In the genomic region with DNA sequence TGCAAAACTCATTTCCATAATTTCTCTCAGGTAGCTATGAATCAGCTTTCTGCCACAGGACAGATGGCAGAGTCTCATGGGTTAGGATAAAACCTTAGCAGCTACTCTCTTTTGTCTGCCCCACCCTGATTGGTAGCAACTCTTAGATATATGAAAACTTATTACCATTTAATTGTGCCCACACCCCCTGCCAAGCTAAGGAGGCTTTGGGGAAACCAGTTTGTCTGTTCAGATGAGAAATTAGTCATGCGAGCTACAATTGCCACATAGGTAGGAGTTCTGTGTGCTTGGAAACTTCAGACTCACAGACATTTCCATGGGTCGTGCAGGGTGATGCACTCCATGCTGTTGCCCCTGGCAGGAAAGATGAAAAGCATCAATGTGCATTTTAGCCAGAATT, we compare ENCODE assay signal across 10 cellular contexts. TPM values are rescaled to one million over a fixed set of nuclear protein-coding genes. Genes with fewer than 3 reads are reported as not detected.
DNase-seq lines count a peak whose midpoint lies in the region; ATAC-seq and TF ChIP-seq lines count a peak whose summit lies in the region.
"Had no signal": no experiment of that assay in that cellular context is flagged by ENCODE, and none has a peak within 500 bp of the region (broad histone marks: within the 10 kb centered on the region; RNA-seq: fewer than 3 reads in every experiment).

No MANE protein-coding gene starts in this region.

- no peak for DNase-seq in activated T-cell treated with anti-CD3 and anti-CD28 coated beads, Interleukin-2, amount 50 U/mL, for 24 hours
- no peak for DNase-seq in activated T-cell treated with anti-CD3 and anti-CD28 coated beads, Interleukin-2, amount 50 U/mL, for 1 hour
- DNase-seq in activated CD4-positive, alpha-beta T cell treated with anti-CD3 and anti-CD28 coated beads, Interleukin-2, amount 50 U/mL, for 48 hours, result peak; percentile 27 to 43
- DNase-seq in fibroblast of lung (ENCODE audit: low read depth in 2 of 2) (peak in 1 of 2 donors; percentile 35), COLO829 (ENCODE audit: low spot score) (no peak), hepatic stellate cell (ENCODE audit: low spot score) (no peak)
- DNase-seq: cerebellar nuclear complex had no signal

- no peaks in the 10 kb centered on the region for H4K20me1 ChIP-seq in fibroblast of lung (ENCODE audit: control insufficient read depth, extremely low read depth, insufficient read depth, low read length)

- peaks cover 86% of the 10 kb centered on the region for H3K79me2 ChIP-seq in fibroblast of lung (ENCODE audit: control insufficient read depth, insufficient read depth, low read length)

- H3K9me3 Mint-ChIP-seq in activated T-cell treated with anti-CD3 and anti-CD28 coated beads, Interleukin-2, amount 50 U/mL, for 24 hours, result no peaks in the 10 kb centered on the region

- H3K4me2 ChIP-seq in fibroblast of lung (ENCODE audit: extremely low read depth, insufficient read depth, low read length), result peak overlapping the region; percentile 18

- H3K9ac ChIP-seq in fibroblast of lung (ENCODE audit: insufficient read depth, low read length), result no peak overlapping the region
- H3K9ac ChIP-seq in stomach smooth muscle (ENCODE audit: low read length in 2 of 2), result no peak overlapping the region

- no peaks in the 10 kb centered on the region for H3K27me3 ChIP-seq in fibroblast of lung (ENCODE audit: control insufficient read depth, insufficient read depth, low read length)
- H3K27me3 ChIP-seq in stomach smooth muscle (ENCODE audit: control insufficient read depth in 1 of 2, insufficient read depth in 2 of 2, low read length in 2 of 2), result no peaks in the 10 kb centered on the region

- peaks cover 90% of the 10 kb centered on the region for H3K36me3 Mint-ChIP-seq in activated T-cell treated with anti-CD3 and anti-CD28 coated beads, Interleukin-2, amount 50 U/mL, for 24 hours (ENCODE audit: low read depth)

- H3K4me3 Mint-ChIP-seq in activated T-cell treated with anti-CD3 and anti-CD28 coated beads, Interleukin-2, amount 50 U/mL, for 24 hours, result peak overlapping the region; percentile 41

- peaks cover 44% of the 10 kb centered on the region for H3K4me1 ChIP-seq in fibroblast of lung (ENCODE audit: control insufficient read depth, extremely low read depth, insufficient read depth, low read length)
- H3K4me1 ChIP-seq in stomach smooth muscle (ENCODE audit: control insufficient read depth, insufficient read depth, low read length), result peaks cover 30% of the 10 kb centered on the region

- H3K27ac ChIP-seq in fibroblast of lung (ENCODE audit: insufficient read depth, low read length) (peak overlapping the region; percentile 35), stomach smooth muscle (ENCODE audit: low read length) (peak overlapping the region; percentile 50)

- peak overlapping the region; percentile 94 for H3K27ac Mint-ChIP-seq in activated T-cell treated with anti-CD3 and anti-CD28 coated beads, Interleukin-2, amount 50 U/mL, for 24 hours

- H3K4me3 ChIP-seq in fibroblast of lung (replicated peaks in 1 of 4; ENCODE audit: control extremely low read depth in 1 of 4, insufficient read depth in 1 of 4, low read depth in 3 of 4, low read length in 4 of 4) (no peak overlapping the region), stomach smooth muscle (ENCODE audit: low read length in 2 of 2) (no peak overlapping the region)
- H3K4me3 ChIP-seq: GM12878 had no signal

- H3K9me3 ChIP-seq in fibroblast of lung (ENCODE audit: control insufficient read depth, insufficient read depth, low read depth, low read length), result no peaks in the 10 kb centered on the region
- no peaks in the 10 kb centered on the region for H3K9me3 ChIP-seq in stomach smooth muscle (ENCODE audit: control insufficient read depth in 2 of 2, low read length in 2 of 2)

- no peak overlapping the region for H2AFZ ChIP-seq in fibroblast of lung (ENCODE audit: low read length)

- H3K36me3 ChIP-seq in fibroblast of lung (ENCODE audit: control insufficient read depth, insufficient read depth, low read length), result peaks cover 26% of the 10 kb centered on the region
- peaks cover 37 to 45% of the 10 kb centered on the region in 2 donors for H3K36me3 ChIP-seq in stomach smooth muscle (ENCODE audit: control insufficient read depth in 2 of 2, insufficient read depth in 2 of 2, low read length in 2 of 2)

- no peak for ATAC-seq in GM18861 (IDR thresholded peaks at IDR 0.05; ENCODE audit: unreplicated experiment)
- ATAC-seq: GM12878 had no signal

- no peaks in the 10 kb centered on the region for H3K27me3 Mint-ChIP-seq in activated T-cell treated with anti-CD3 and anti-CD28 coated beads, Interleukin-2, amount 50 U/mL, for 24 hours

- peaks cover 91% of the 10 kb centered on the region for H3K4me1 Mint-ChIP-seq in activated T-cell treated with anti-CD3 and anti-CD28 coated beads, Interleukin-2, amount 50 U/mL, for 24 hours (ENCODE audit: low read depth)

- TF ChIP-seq CTCF in fibroblast of lung (conservative IDR thresholded peaks at IDR 0.05 in 1 of 2, IDR thresholded peaks at IDR 0.05 in 1 of 2; ENCODE audit: low read depth in 1 of 2, low read length in 2 of 2), result no peak

RNA-seq across cellular contexts. Expression of gene CD44, which starts 39.9 kb away (rescaled TPM):
- total RNA-seq in fibroblast of lung, result 446 and 660 TPM in 2 replicates
- polyA plus RNA-seq in fibroblast of lung, result 980 and 2,078 TPM in 2 replicates
- polyA plus RNA-seq in fibroblast of lung (2012), result 599 and 1,130 TPM in 2 replicates
- 898 and 1,775 TPM in 2 replicates for polyA minus RNA-seq in fibroblast of lung (ENCODE audit: low replicate concordance)

Comparison
In these comparisons a context has a peak if more than half of its experiments do, and no peak if none do; other contexts are left out.
1. DNase-seq: peak in activated CD4-positive, alpha-beta T cell treated with anti-CD3 and anti-CD28 coated beads, Interleukin-2, amount 50 U/mL, for 48 hours (2 of 2); none in activated T-cell treated with anti-CD3 and anti-CD28 coated beads, Interleukin-2, amount 50 U/mL, for 24 hours (single experiment), activated T-cell treated with anti-CD3 and anti-CD28 coated beads, Interleukin-2, amount 50 U/mL, for 1 hour (single experiment), COLO829 (single experiment) and hepatic stellate cell (single experiment).